ENCODE assay signal across 1 cellular context in the genomic region with DNA sequence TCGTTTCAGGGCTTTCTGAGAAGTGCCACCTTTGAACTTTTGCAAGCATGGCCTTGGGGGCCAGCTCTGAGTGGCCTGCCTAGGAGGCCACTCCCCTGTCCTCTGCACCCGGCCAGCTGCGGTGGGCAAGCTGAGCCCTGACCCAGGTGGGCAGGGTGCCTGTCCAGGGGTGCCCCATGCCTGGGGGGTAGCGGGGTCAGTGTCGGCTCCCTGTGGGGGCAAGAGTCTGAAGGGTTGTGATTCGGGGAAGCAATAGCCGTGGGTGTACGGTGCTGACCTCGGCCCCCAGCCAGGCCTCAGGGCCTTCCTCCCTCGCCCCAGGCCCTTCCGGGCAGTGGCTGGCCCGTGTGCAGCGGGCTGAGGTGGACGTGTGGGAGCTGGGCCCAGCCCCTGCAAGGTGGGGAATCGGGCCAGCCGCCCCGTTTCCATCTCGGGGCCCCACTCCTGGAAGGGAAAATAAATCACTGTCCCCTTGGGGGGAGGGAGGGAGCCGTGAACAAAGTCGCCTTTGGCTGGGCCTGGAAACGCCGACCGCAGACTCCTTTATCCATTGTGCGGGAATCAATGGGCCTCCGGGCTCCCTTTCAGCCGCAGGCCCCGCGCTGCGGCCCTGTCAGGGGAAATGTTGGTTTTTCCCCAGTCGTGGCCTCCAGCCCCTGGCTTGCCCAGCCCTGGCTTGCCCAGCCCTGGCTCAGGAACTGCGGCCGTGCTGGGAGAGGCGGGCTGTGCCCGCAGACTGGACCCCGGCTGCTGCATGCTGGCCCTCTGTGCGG.
TF ChIP-seq lines count a peak whose summit lies in the region.

No MANE protein-coding gene starts in this region.

TF ChIP-seq in HepG2, 621 proteins besides CTCF, POLR2A, EP300 and RAD21 (continued from another document and continues in another):
- TF ChIP-seq PLSCR1 (CRISPR knock-in tag; IDR thresholded peaks at IDR 0.05; ENCODE audit: borderline replicate concordance): no peak
- TF ChIP-seq MYC (CRISPR knock-in tag; IDR thresholded peaks at IDR 0.05; ENCODE audit: borderline replicate concordance): no peak
- peak; percentile 48 for TF ChIP-seq NR2F6 (IDR thresholded peaks at IDR 0.05)
- peak; percentile 27; the same call in 1 of the 2 replicates for TF ChIP-seq NR2F6 (CRISPR knock-in tag; IDR thresholded peaks at IDR 0.05)
- peak; percentile 21; the same call in 1 of the 2 replicates for TF ChIP-seq ZNF276 (CRISPR knock-in tag; IDR thresholded peaks at IDR 0.05; ENCODE audit: low read depth)
- no peak for TF ChIP-seq ZNF567 (CRISPR knock-in tag; IDR thresholded peaks at IDR 0.05; ENCODE audit: borderline replicate concordance)
- no peak for TF ChIP-seq ZNF282 (IDR thresholded peaks at IDR 0.05; ENCODE audit: partially characterized antibody)
- peak; percentile 55; the same call in 1 of the 2 replicates for TF ChIP-seq HNF4G (IDR thresholded peaks at IDR 0.05; ENCODE audit: borderline replicate concordance, low read depth, low read length)
- 0 out of 2 replicates have a peak, but pooled peaks have one; percentile 24 for TF ChIP-seq HNF4G (CRISPR knock-in tag; IDR thresholded peaks at IDR 0.05; ENCODE audit: borderline replicate concordance, low read depth)
- TF ChIP-seq NCOR1 (IDR thresholded peaks at IDR 0.05; ENCODE audit: borderline replicate concordance, low read length): no peak
- TF ChIP-seq RORA (CRISPR knock-in tag; IDR thresholded peaks at IDR 0.05): no peak
- TF ChIP-seq ZNF180 (CRISPR knock-in tag; IDR thresholded peaks at IDR 0.05; ENCODE audit: borderline replicate concordance, low read depth): no peak
- TF ChIP-seq ZNF790 (CRISPR knock-in tag; IDR thresholded peaks at IDR 0.05; ENCODE audit: borderline replicate concordance): no peak
- TF ChIP-seq CEBPG (CRISPR knock-in tag; IDR thresholded peaks at IDR 0.05): no peak
- TF ChIP-seq HES4 (CRISPR knock-in tag; IDR thresholded peaks at IDR 0.05; ENCODE audit: borderline replicate concordance): 0 out of 2 replicates have a peak, but pooled peaks have one; percentile 47
- TF ChIP-seq ZNF816 (CRISPR knock-in tag; IDR thresholded peaks at IDR 0.05; ENCODE audit: borderline replicate concordance): no peak
- TF ChIP-seq SRSF1 (optimal IDR thresholded peaks at IDR 0.05; ENCODE audit: low read depth, low read length): peak; percentile 58
- no peak for TF ChIP-seq SNAPC5 (CRISPR knock-in tag; IDR thresholded peaks at IDR 0.05; ENCODE audit: borderline replicate concordance)
- TF ChIP-seq, protein P1, sequence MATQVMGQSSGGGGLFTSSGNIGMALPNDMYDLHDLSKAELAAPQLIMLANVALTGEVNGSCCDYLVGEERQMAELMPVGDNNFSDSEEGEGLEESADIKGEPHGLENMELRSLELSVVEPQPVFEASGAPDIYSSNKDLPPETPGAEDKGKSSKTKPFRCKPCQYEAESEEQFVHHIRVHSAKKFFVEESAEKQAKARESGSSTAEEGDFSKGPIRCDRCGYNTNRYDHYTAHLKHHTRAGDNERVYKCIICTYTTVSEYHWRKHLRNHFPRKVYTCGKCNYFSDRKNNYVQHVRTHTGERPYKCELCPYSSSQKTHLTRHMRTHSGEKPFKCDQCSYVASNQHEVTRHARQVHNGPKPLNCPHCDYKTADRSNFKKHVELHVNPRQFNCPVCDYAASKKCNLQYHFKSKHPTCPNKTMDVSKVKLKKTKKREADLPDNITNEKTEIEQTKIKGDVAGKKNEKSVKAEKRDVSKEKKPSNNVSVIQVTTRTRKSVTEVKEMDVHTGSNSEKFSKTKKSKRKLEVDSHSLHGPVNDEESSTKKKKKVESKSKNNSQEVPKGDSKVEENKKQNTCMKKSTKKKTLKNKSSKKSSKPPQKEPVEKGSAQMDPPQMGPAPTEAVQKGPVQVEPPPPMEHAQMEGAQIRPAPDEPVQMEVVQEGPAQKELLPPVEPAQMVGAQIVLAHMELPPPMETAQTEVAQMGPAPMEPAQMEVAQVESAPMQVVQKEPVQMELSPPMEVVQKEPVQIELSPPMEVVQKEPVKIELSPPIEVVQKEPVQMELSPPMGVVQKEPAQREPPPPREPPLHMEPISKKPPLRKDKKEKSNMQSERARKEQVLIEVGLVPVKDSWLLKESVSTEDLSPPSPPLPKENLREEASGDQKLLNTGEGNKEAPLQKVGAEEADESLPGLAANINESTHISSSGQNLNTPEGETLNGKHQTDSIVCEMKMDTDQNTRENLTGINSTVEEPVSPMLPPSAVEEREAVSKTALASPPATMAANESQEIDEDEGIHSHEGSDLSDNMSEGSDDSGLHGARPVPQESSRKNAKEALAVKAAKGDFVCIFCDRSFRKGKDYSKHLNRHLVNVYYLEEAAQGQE (IDR thresholded peaks at IDR 0.05; ENCODE audit: borderline replicate concordance in 1 of 2, low read depth in 1 of 2, low read length in 2 of 2): no peak
- TF ChIP-seq, protein P2, sequence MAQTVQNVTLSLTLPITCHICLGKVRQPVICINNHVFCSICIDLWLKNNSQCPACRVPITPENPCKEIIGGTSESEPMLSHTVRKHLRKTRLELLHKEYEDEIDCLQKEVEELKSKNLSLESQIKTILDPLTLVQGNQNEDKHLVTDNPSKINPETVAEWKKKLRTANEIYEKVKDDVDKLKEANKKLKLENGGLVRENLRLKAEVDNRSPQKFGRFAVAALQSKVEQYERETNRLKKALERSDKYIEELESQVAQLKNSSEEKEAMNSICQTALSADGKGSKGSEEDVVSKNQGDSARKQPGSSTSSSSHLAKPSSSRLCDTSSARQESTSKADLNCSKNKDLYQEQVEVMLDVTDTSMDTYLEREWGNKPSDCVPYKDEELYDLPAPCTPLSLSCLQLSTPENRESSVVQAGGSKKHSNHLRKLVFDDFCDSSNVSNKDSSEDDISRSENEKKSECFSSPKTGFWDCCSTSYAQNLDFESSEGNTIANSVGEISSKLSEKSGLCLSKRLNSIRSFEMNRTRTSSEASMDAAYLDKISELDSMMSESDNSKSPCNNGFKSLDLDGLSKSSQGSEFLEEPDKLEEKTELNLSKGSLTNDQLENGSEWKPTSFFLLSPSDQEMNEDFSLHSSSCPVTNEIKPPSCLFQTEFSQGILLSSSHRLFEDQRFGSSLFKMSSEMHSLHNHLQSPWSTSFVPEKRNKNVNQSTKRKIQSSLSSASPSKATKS (CRISPR knock-in tag; IDR thresholded peaks at IDR 0.05): no peak
- TF ChIP-seq SPEN (CRISPR knock-in tag; IDR thresholded peaks at IDR 0.05; ENCODE audit: low read depth): peak; percentile 37; the same call in 1 of the 2 replicates
- TF ChIP-seq, protein P3, sequence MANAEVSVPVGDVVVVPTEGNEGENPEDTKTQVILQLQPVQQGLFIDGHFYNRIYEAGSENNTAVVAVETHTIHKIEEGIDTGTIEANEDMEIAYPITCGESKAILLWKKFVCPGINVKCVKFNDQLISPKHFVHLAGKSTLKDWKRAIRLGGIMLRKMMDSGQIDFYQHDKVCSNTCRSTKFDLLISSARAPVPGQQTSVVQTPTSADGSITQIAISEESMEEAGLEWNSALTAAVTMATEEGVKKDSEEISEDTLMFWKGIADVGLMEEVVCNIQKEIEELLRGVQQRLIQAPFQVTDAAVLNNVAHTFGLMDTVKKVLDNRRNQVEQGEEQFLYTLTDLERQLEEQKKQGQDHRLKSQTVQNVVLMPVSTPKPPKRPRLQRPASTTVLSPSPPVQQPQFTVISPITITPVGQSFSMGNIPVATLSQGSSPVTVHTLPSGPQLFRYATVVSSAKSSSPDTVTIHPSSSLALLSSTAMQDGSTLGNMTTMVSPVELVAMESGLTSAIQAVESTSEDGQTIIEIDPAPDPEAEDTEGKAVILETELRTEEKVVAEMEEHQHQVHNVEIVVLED (CRISPR knock-in tag; IDR thresholded peaks at IDR 0.05; ENCODE audit: borderline replicate concordance): no peak
- no peak for TF ChIP-seq PRPF4 (IDR thresholded peaks at IDR 0.05; ENCODE audit: low read depth, low read length, poor library complexity, severe bottlenecking)
- peak; percentile 51; the same call in 1 of the 2 replicates for TF ChIP-seq ARID4A (CRISPR knock-in tag; IDR thresholded peaks at IDR 0.05; ENCODE audit: borderline replicate concordance)
- no peak for TF ChIP-seq AKAP8 (CRISPR knock-in tag; IDR thresholded peaks at IDR 0.05)
- peak; percentile 60; the same call in 1 of the 2 replicates for TF ChIP-seq ZNF430 (CRISPR knock-in tag; IDR thresholded peaks at IDR 0.05)
- 0 out of 2 replicates have a peak, but pooled peaks have one; percentile 76 for TF ChIP-seq CSRNP1 (CRISPR knock-in tag; IDR thresholded peaks at IDR 0.05)
- no peak for TF ChIP-seq HOXA7 (CRISPR knock-in tag; IDR thresholded peaks at IDR 0.05)
- TF ChIP-seq KDM3A (CRISPR knock-in tag; IDR thresholded peaks at IDR 0.05; ENCODE audit: low read depth): peak; percentile 9; the same call in 1 of the 2 replicates
- no peak; the same call in 1 of the 2 replicates for TF ChIP-seq NR2F2 (IDR thresholded peaks at IDR 0.05; ENCODE audit: borderline replicate concordance, low read depth)
- TF ChIP-seq SMARCC2 (IDR thresholded peaks at IDR 0.05): no peak
- no peak for TF ChIP-seq ZNF724P (CRISPR knock-in tag; IDR thresholded peaks at IDR 0.05; ENCODE audit: borderline replicate concordance)
